8 cellular contexts compared by ENCODE assay signal in the genomic region with DNA sequence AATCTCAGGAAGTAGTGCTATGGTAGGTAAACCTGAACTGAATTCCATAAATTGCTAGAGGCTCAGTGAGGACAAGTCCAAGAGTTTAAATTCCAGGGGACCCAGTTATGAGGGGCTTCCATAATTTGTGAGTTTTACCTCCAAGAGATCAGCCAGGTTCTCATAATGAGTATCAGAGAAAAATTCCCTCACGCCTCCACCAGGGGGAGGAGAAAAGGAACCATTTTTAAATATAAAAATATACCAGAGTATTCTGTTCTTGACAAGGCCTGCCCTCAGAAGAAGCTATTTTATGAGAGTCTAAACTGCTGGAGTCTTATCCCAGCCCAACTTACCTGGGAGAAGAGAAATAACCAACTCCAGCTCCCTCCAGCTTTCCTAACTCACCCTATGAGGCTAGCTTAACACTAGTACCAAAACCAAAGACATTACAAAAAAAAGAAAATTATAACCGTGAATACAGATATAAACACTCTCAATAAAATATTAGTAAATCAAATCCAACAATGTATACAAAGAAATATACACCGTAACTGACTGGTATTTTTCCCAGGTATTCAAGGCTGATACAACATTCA.
A peak's percentile ranks its signal among the peaks of the same experiment; 100 is the strongest.
DNase-seq lines count a peak whose midpoint lies in the region; ATAC-seq, FAIRE-seq and TF ChIP-seq lines count a peak whose summit lies in the region.

No MANE protein-coding gene starts in this region.

- no peaks in the 10 kb centered on the region for H3K79me2 ChIP-seq in H9 (ENCODE audit: insufficient read depth, low read length)

- H3K27me3 ChIP-seq in H9 (ENCODE audit: insufficient read depth, low read length): no peaks in the 10 kb centered on the region

- H4K5ac ChIP-seq in H9 (ENCODE audit: insufficient read length, low read depth, low read length): no peak overlapping the region

- no peak overlapping the region for H4K8ac ChIP-seq in H9 (replicated peaks; ENCODE audit: insufficient read length, low read depth, low read length)

- no peak for ATAC-seq in HG02763 (IDR thresholded peaks at IDR 0.05; ENCODE audit: unreplicated experiment)

- peaks cover 0 to 11% of the 10 kb centered on the region in 2 experiments; a peak in 3 of 5 replicates for H3K9me3 Mint-ChIP-seq in H9
- H3K9me3 Mint-ChIP-seq in activated CD4-positive, alpha-beta T cell treated with anti-CD3 and anti-CD28 coated beads, Interleukin-2, amount 10 ng/mL, durations not matched to agents 7 days and 5 days: no peaks in the 10 kb centered on the region

- DNase-seq in D721Med (ENCODE audit: insufficient read length, low spot score): no peak
- DNase-seq in H9: no peak
- DNase-seq in SK-MEL-5 (ENCODE audit: low read depth, low spot score): peak; percentile 44
- DNase-seq in iPS-NIHi11 (ENCODE audit: low spot score): peak; percentile 30
- no peak for DNase-seq in activated naive CD4-positive, alpha-beta T cell treated with anti-CD3 and anti-CD28 coated beads, Interleukin-2, amount 50 U/mL, for 16 hours
- no peak for DNase-seq in SHP77 treated with DMSO at 0.1 percent for 48 hours (lab: John Stamatoyannopoulos, UW)
- DNase-seq in activated CD4-positive, alpha-beta T cell treated with anti-CD3 and anti-CD28 coated beads, Interleukin-2, amount 10 ng/mL, durations not matched to agents 7 days and 5 days: no peak

- no peak overlapping the region for H4K91ac ChIP-seq in H9 (ENCODE audit: insufficient read length, low read depth, low read length)

- no peak overlapping the region for H3K9ac ChIP-seq in H9 (ENCODE audit: extremely low read depth, insufficient read length, low read length)

- no peak overlapping the region for H2AK5ac ChIP-seq in H9 (ENCODE audit: insufficient read length, low read length)

- no peaks in the 10 kb centered on the region for H3K79me1 ChIP-seq in H9 (ENCODE audit: insufficient read depth, low read depth, low read length, poor library complexity, severe bottlenecking)

- no CpG with 5 or more reads among the region's 3 CpGs for WGBS in H9 (ENCODE audit: extremely low coverage, insufficient read length, low lambda C conversion rate)

- H3K4me1 ChIP-seq in H9 (ENCODE audit: insufficient read depth, low read length): no peaks in the 10 kb centered on the region

- H2AFZ ChIP-seq in H9 (ENCODE audit: low read length): no peak overlapping the region

- no peak overlapping the region for H3T11ph ChIP-seq in H9 (ENCODE audit: low read length)

- H3K27me3 Mint-ChIP-seq in H9 (ENCODE audit: low read depth): peaks cover under 1% of the 10 kb centered on the region; the same call in 1 of the 2 replicates
- no peaks in the 10 kb centered on the region for H3K27me3 Mint-ChIP-seq in activated CD4-positive, alpha-beta T cell treated with anti-CD3 and anti-CD28 coated beads, Interleukin-2, amount 10 ng/mL, durations not matched to agents 7 days and 5 days

- H3K4me2 ChIP-seq in H9 (ENCODE audit: insufficient read depth, insufficient read length, low read length): no peak overlapping the region

- no peak for FAIRE-seq in D721Med (lab: Jason Lieb, UNC)

- in situ Hi-C loops in SK-MEL-5 (cut with HindIII; ENCODE audit: low pct_unique_long_range_greater_than_20kb, low sequenced_read_pairs): no loop called here

- H2BK20ac ChIP-seq in H9 (ENCODE audit: low read depth, low read length, poor library complexity, severe bottlenecking): no peak overlapping the region

- CTCF ChIA-PET in activated CD4-positive, alpha-beta T cell treated with anti-CD3 and anti-CD28 coated beads, Interleukin-2, amount 10 ng/mL, durations not matched to agents 7 days and 5 days (lab: Charles Lee): interaction anchor here (0.5 kb wide), 1 partner anchor 600 kb away, joined by 3 read pairs; no protein-coding TSS in a partner anchor

- no peak overlapping the region for H3K27ac Mint-ChIP-seq in H9
- H3K27ac Mint-ChIP-seq in activated CD4-positive, alpha-beta T cell treated with anti-CD3 and anti-CD28 coated beads, Interleukin-2, amount 10 ng/mL, durations not matched to agents 7 days and 5 days: no peak overlapping the region

- no peak overlapping the region for H2BK5ac ChIP-seq in H9 (ENCODE audit: insufficient read length, low read length)

- no peak overlapping the region for H2BK15ac ChIP-seq in H9 (ENCODE audit: low read depth, low read length)

- POLR2A ChIA-PET in activated CD4-positive, alpha-beta T cell treated with anti-CD3 and anti-CD28 coated beads, Interleukin-2, amount 10 ng/mL, durations not matched to agents 7 days and 5 days (lab: Charles Lee): no interaction called here

- H3K27ac ChIP-seq in H9 (ENCODE audit: insufficient read length, low read depth, low read length): no peak overlapping the region

- no peak overlapping the region for H3K4ac ChIP-seq in H9 (ENCODE audit: low read depth, low read length)

- H3K56ac ChIP-seq in H9 (ENCODE audit: insufficient read length, low read depth, low read length): no peak overlapping the region

- no peaks in the 10 kb centered on the region for H4K20me1 ChIP-seq in H9 (ENCODE audit: control insufficient read depth, insufficient read depth, insufficient read length)

- H2BK120ac ChIP-seq in H9 (ENCODE audit: low read depth, low read length, poor library complexity, severe bottlenecking): no peak overlapping the region

- H3K36me3 Mint-ChIP-seq in H9 (ENCODE audit: insufficient read depth in 1 of 3, low read depth in 3 of 3): peaks cover 0 to 19% (median 1%) of the 10 kb centered on the region in 3 experiments; a peak in 3 of 7 replicates
- no peaks in the 10 kb centered on the region for H3K36me3 Mint-ChIP-seq in activated CD4-positive, alpha-beta T cell treated with anti-CD3 and anti-CD28 coated beads, Interleukin-2, amount 10 ng/mL, durations not matched to agents 7 days and 5 days (ENCODE audit: low read depth)

- no peak overlapping the region for H3K14ac ChIP-seq in H9 (ENCODE audit: insufficient read depth, low read length)

- no peak overlapping the region for H3K23ac ChIP-seq in H9 (ENCODE audit: insufficient read length, low read depth, low read length)

- no peaks in the 10 kb centered on the region for H3K23me2 ChIP-seq in H9 (ENCODE audit: insufficient read length, low read depth, low read length, poor library complexity, severe bottlenecking)

- H2BK12ac ChIP-seq in H9 (ENCODE audit: insufficient read length, low read depth, low read length): no peak overlapping the region

- no peak overlapping the region for H3K18ac ChIP-seq in H9 (ENCODE audit: insufficient read length, low read depth, low read length)

- H3K4me1 Mint-ChIP-seq in H9: peaks cover 2 to 3% of the 10 kb centered on the region in 2 experiments
- H3K4me1 Mint-ChIP-seq in activated CD4-positive, alpha-beta T cell treated with anti-CD3 and anti-CD28 coated beads, Interleukin-2, amount 10 ng/mL, durations not matched to agents 7 days and 5 days: no peaks in the 10 kb centered on the region

- H3K4me3 Mint-ChIP-seq in H9: no peak overlapping the region
- H3K4me3 Mint-ChIP-seq in activated CD4-positive, alpha-beta T cell treated with anti-CD3 and anti-CD28 coated beads, Interleukin-2, amount 10 ng/mL, durations not matched to agents 7 days and 5 days: no peak overlapping the region

- no peaks in the 10 kb centered on the region for H3K9me3 ChIP-seq in H9 (ENCODE audit: control insufficient read depth, low read depth, low read length)

- TF ChIP-seq CTCF in D721Med (IDR thresholded peaks at IDR 0.05; ENCODE audit: insufficient read depth, missing control alignments) (peak; percentile 19), H9 (conservative IDR thresholded peaks at IDR 0.05) (peak; percentile 78)

Comparison
In these comparisons a context has a peak if more than half of its experiments do, and no peak if none do; other contexts are left out.
1. DNase-seq: peak in SK-MEL-5 (single experiment) and iPS-NIHi11 (single experiment); none in D721Med (single experiment), H9 (single experiment), activated naive CD4-positive, alpha-beta T cell treated with anti-CD3 and anti-CD28 coated beads, Interleukin-2, amount 50 U/mL, for 16 hours (single experiment), SHP77 treated with DMSO at 0.1 percent for 48 hours (single experiment) and activated CD4-positive, alpha-beta T cell treated with anti-CD3 and anti-CD28 coated beads, Interleukin-2, amount 10 ng/mL, durations not matched to agents 7 days and 5 days (single experiment).